22 cellular contexts compared by ENCODE assay signal in the genomic region with DNA sequence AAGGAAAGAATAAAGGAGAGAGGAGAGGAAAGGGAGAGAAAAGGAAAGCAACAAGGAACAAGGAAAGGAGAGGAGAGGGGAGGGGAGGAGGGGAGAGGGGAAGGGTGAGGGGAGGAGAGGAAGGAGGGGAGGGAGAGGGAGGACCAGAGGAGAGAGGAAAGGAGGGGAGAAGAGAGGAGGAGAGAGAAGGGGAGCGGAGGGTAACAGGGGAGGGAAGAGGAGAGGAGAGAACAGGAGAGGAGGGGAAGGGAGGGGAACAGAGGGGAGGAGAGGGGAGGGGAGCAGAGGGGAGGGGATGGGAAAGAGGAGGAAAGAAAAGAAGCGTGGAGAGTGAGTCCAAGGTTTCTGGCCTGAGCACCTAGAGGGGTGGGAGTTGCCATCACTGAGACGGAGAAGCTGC.
"Had no signal": no experiment of that assay in that cellular context is flagged by ENCODE, and none has a peak within 500 bp of the region (broad histone marks: within the 10 kb centered on the region; RNA-seq: fewer than 3 reads in every experiment).

No MANE protein-coding gene starts in this region.

- H3K4me1 ChIP-seq: breast epithelium, Peyer's patch, SJCRH30 had no signal

- H3K4me3 ChIP-seq: breast epithelium, MG63, Peyer's patch, SJCRH30 had no signal

- H3K9me3 Mint-ChIP-seq: activated naive CD4-positive, alpha-beta T cell treated with anti-CD3 and anti-CD28 coated beads for 36 hours; activated T-cell treated with anti-CD3 and anti-CD28 coated beads, Interleukin-2, amount 50 U/mL, for 4 hours; activated T-helper 17 cell treated with anti-CD3 and anti-CD28 coated beads, Interleukin-2, amount 50 U/mL, for 72 hours had no signal

- H3K27me3 Mint-ChIP-seq: activated CD4-positive, alpha-beta T cell treated with anti-CD3 and anti-CD28 coated beads for 36 hours; activated T-helper 17 cell treated with anti-CD3 and anti-CD28 coated beads, Interleukin-2, amount 50 U/mL, for 72 hours had no signal

- H3K4me3 Mint-ChIP-seq: activated CD4-positive, alpha-beta T cell treated with anti-CD3 and anti-CD28 coated beads for 36 hours; activated naive CD4-positive, alpha-beta T cell treated with anti-CD3 and anti-CD28 coated beads for 36 hours; activated T-cell treated with anti-CD3 and anti-CD28 coated beads, Interleukin-2, amount 50 U/mL, for 4 hours; activated T-helper 17 cell treated with anti-CD3 and anti-CD28 coated beads, Interleukin-2, amount 50 U/mL, for 72 hours had no signal

- H3K9me3 ChIP-seq: breast epithelium, MG63, Peyer's patch, SJCRH30, SK-N-SH had no signal

- H3K36me3 ChIP-seq: breast epithelium, SJCRH30 had no signal

- H3K27ac Mint-ChIP-seq: activated CD4-positive, alpha-beta T cell treated with anti-CD3 and anti-CD28 coated beads for 36 hours; activated naive CD4-positive, alpha-beta T cell treated with anti-CD3 and anti-CD28 coated beads for 36 hours; activated T-helper 17 cell treated with anti-CD3 and anti-CD28 coated beads, Interleukin-2, amount 50 U/mL, for 72 hours had no signal

- H3K27me3 ChIP-seq: breast epithelium, MG63, Peyer's patch, SJCRH30 had no signal

- H3K27ac ChIP-seq: breast epithelium, Peyer's patch, RWPE1, SJCRH30 had no signal

- DNase-seq: activated CD4-positive, alpha-beta T cell treated with anti-CD3 and anti-CD28 coated beads for 36 hours; activated CD4-positive, alpha-beta T cell treated with anti-CD3 and anti-CD28 coated beads, Interleukin-2, amount 50 U/mL, for 4 hours; activated CD8-positive, alpha-beta memory T cell treated with anti-CD3 and anti-CD28 coated beads for 24 hours; activated gamma-delta T cell; activated naive CD4-positive, alpha-beta T cell treated with anti-CD3 and anti-CD28 coated beads for 36 hours; activated T-cell treated with anti-CD3 and anti-CD28 coated beads, Interleukin-2, amount 50 U/mL, for 4 hours; aorta; caudate nucleus; MG63; NCI-H1105; NCI-H1436; NCI-H187; NCI-H2081; NCI-H446; NCI-H524; Peyer's patch; Right ventricle myocardium superior; SJCRH30; SK-N-SH had no signal

- ATAC-seq: activated CD4-positive, alpha-beta T cell treated with anti-CD3 and anti-CD28 coated beads for 36 hours; activated T-cell treated with anti-CD3 and anti-CD28 coated beads, Interleukin-2, amount 50 U/mL, for 4 hours; activated T-helper 17 cell treated with anti-CD3 and anti-CD28 coated beads, Interleukin-2, amount 50 U/mL, for 72 hours had no signal
